ENCODE assay signal across 30 cellular contexts in genomic region chr15:50864876-50865275, GRCh38.
"Had no signal": no experiment of that assay in that cellular context is flagged by ENCODE, and none has a peak within 500 bp of the region (broad histone marks: within the 10 kb centered on the region; RNA-seq: fewer than 3 reads in every experiment).

No MANE protein-coding gene starts in this region.

- H3K9me3 ChIP-seq: adrenal gland, body of pancreas, breast epithelium had no signal

- H3K9ac ChIP-seq: KMS-11 had no signal

- H3K27ac ChIP-seq: adrenal gland, body of pancreas, breast epithelium, KMS-11, PC-9, RWPE1, VCaP had no signal

- H2AFZ ChIP-seq: PC-9 had no signal

- H3K27ac Mint-ChIP-seq: activated B cell treated with CpG ODN at 0.5 μM for 24 hours; activated CD4-positive, alpha-beta memory T cell treated with anti-CD3 and anti-CD28 coated beads, Interleukin-2, amount 10 ng/mL, durations not matched to agents 7 days and 5 days; activated naive CD4-positive, alpha-beta T cell treated with anti-CD3 and anti-CD28 coated beads, Interleukin-2, amount 50 U/mL, for 24 hours; activated naive CD8-positive, alpha-beta T cell treated with anti-CD3 and anti-CD28 coated beads, Interleukin-2, amount 10 ng/mL, durations not matched to agents 7 days and 5 days; activated T-cell treated with anti-CD3 and anti-CD28 coated beads, Interleukin-2, amount 50 U/mL, for 72 hours; activated T-helper 17 cell treated with anti-CD3 and anti-CD28 coated beads, Interleukin-2, amount 50 U/mL, for 72 hours had no signal

- H3K4me1 ChIP-seq: adrenal gland, body of pancreas, breast epithelium had no signal

- ATAC-seq: activated T-cell treated with anti-CD3 and anti-CD28 coated beads, Interleukin-2, amount 50 U/mL, for 72 hours; activated T-helper 17 cell treated with anti-CD3 and anti-CD28 coated beads, Interleukin-2, amount 50 U/mL, for 72 hours; body of pancreas; Right ventricle myocardium inferior had no signal

- H3K36me3 Mint-ChIP-seq: activated naive CD4-positive, alpha-beta T cell treated with anti-CD3 and anti-CD28 coated beads, Interleukin-2, amount 50 U/mL, for 24 hours; activated naive CD8-positive, alpha-beta T cell treated with anti-CD3 and anti-CD28 coated beads, Interleukin-2, amount 10 ng/mL, durations not matched to agents 7 days and 5 days had no signal

- H3K4me1 Mint-ChIP-seq: activated B cell treated with CpG ODN at 0.5 μM for 24 hours; activated CD4-positive, alpha-beta memory T cell treated with anti-CD3 and anti-CD28 coated beads, Interleukin-2, amount 10 ng/mL, durations not matched to agents 7 days and 5 days; activated naive CD4-positive, alpha-beta T cell treated with anti-CD3 and anti-CD28 coated beads, Interleukin-2, amount 50 U/mL, for 24 hours; activated naive CD8-positive, alpha-beta T cell treated with anti-CD3 and anti-CD28 coated beads, Interleukin-2, amount 10 ng/mL, durations not matched to agents 7 days and 5 days had no signal

- H3K27me3 ChIP-seq: adrenal gland, body of pancreas, breast epithelium had no signal

- H3K9me3 Mint-ChIP-seq: activated B cell treated with CpG ODN at 0.5 μM for 24 hours; activated CD4-positive, alpha-beta memory T cell treated with anti-CD3 and anti-CD28 coated beads, Interleukin-2, amount 10 ng/mL, durations not matched to agents 7 days and 5 days; activated naive CD4-positive, alpha-beta T cell treated with anti-CD3 and anti-CD28 coated beads, Interleukin-2, amount 50 U/mL, for 24 hours; activated naive CD8-positive, alpha-beta T cell treated with anti-CD3 and anti-CD28 coated beads, Interleukin-2, amount 10 ng/mL, durations not matched to agents 7 days and 5 days; activated T-cell treated with anti-CD3 and anti-CD28 coated beads, Interleukin-2, amount 50 U/mL, for 72 hours; activated T-helper 17 cell treated with anti-CD3 and anti-CD28 coated beads, Interleukin-2, amount 50 U/mL, for 72 hours had no signal

- H3K4me2 ChIP-seq: KMS-11, PC-9 had no signal

- DNase-seq: activated B cell treated with CpG ODN at 0.5 μM for 24 hours; activated CD4-positive, alpha-beta memory T cell treated with anti-CD3 and anti-CD28 coated beads, Interleukin-2, amount 10 ng/mL, durations not matched to agents 7 days and 5 days; activated CD4-positive, alpha-beta T cell treated with anti-CD3 and anti-CD28 coated beads for 4 hours; activated CD4-positive, alpha-beta T cell treated with anti-CD3 and anti-CD28 coated beads, Interleukin-2, amount 50 U/mL, for 1 hour; activated CD4-positive, CD25-positive, alpha-beta regulatory T cell treated with anti-CD3 and anti-CD28 coated beads, Interleukin-2, amount 50 U/mL, for 72 hours; activated effector memory CD4-positive, alpha-beta T cell treated with anti-CD3 and anti-CD28 coated beads, Interleukin-2, amount 50 U/mL, for 16 hours; activated naive CD4-positive, alpha-beta T cell; activated naive CD8-positive, alpha-beta T cell treated with anti-CD3 and anti-CD28 coated beads, Interleukin-2, amount 10 ng/mL, durations not matched to agents 7 days and 5 days; activated T-cell treated with anti-CD3 and anti-CD28 coated beads, Interleukin-2, amount 50 U/mL, for 1 hour; activated T-cell treated with anti-CD3 and anti-CD28 coated beads, Interleukin-2, amount 50 U/mL, for 72 hours; adrenal gland; body of pancreas; NCI-H1092 treated with DMSO at 0.1 percent for 48 hours; NCI-H1417 treated with DMSO at 0.1 percent for 48 hours; NCI-H1694 treated with DMSO at 0.1 percent for 48 hours; NCI-H2029; NCI-H2171; NCI-H510A; NCI-H526; NCI-H748 treated with DMSO at 0.1 percent for 48 hours; NK-92 treated with Interleukin-12 subunit alpha and Interleukin-12 subunit beta, amount 100 ng/mL, for 24 hours; PC-9; SIG-M5 had no signal

- H3K4me3 ChIP-seq: adrenal gland, body of pancreas, breast epithelium, PC-9 had no signal

- H3K4me3 Mint-ChIP-seq: activated B cell treated with CpG ODN at 0.5 μM for 24 hours; activated CD4-positive, alpha-beta memory T cell treated with anti-CD3 and anti-CD28 coated beads, Interleukin-2, amount 10 ng/mL, durations not matched to agents 7 days and 5 days; activated naive CD4-positive, alpha-beta T cell treated with anti-CD3 and anti-CD28 coated beads, Interleukin-2, amount 50 U/mL, for 24 hours; activated naive CD8-positive, alpha-beta T cell treated with anti-CD3 and anti-CD28 coated beads, Interleukin-2, amount 10 ng/mL, durations not matched to agents 7 days and 5 days; activated T-cell treated with anti-CD3 and anti-CD28 coated beads, Interleukin-2, amount 50 U/mL, for 72 hours; activated T-helper 17 cell treated with anti-CD3 and anti-CD28 coated beads, Interleukin-2, amount 50 U/mL, for 72 hours had no signal

- H3K27me3 Mint-ChIP-seq: activated naive CD4-positive, alpha-beta T cell treated with anti-CD3 and anti-CD28 coated beads, Interleukin-2, amount 50 U/mL, for 24 hours had no signal

- H3K36me3 ChIP-seq: adrenal gland, breast epithelium had no signal
